ENCODE assay signal across 1 cellular context in the genomic region with DNA sequence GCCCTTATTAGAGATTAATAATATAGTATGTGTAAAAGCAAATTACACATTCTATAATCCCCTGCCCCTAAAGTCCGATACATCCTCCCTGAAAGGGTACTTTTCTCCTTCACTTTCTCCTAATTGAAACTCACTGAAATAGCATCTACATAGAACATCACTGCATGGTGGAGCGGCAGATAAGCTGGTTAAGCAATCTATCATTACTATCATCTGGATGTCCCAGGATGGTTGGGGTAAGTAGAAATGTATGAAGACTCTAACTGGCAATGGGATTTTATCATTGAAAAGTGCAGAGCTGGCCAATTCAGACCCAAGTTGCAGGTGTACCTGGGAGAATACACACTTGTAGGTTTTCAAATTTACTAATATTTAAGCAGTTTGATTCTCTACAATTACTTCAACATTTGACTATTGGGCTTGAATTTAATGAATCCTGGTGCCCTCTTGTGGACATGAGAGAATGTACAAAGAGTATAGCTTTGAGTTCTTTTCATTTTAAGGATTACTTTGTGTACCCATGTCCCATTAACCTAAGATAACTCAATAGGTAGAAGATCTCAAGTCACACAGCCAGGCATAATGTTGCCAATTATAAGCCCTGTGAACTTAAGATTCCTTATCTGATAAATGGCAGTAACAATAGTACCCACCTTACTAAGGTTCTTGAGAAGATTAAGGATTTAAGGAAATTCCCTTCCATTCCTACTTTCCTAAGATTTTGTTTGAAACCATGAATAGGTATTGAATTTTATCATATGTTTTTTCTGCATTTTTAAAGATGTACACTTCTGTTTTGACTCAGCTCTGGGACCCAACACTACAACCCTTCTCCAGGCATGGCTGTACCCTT.
TF ChIP-seq lines count a peak whose summit lies in the region.

No MANE protein-coding gene starts in this region.

TF ChIP-seq in GM23338, 12 proteins besides CTCF, POLR2A, EP300 and RAD21 (continued from another document):
- TF ChIP-seq, protein P1, sequence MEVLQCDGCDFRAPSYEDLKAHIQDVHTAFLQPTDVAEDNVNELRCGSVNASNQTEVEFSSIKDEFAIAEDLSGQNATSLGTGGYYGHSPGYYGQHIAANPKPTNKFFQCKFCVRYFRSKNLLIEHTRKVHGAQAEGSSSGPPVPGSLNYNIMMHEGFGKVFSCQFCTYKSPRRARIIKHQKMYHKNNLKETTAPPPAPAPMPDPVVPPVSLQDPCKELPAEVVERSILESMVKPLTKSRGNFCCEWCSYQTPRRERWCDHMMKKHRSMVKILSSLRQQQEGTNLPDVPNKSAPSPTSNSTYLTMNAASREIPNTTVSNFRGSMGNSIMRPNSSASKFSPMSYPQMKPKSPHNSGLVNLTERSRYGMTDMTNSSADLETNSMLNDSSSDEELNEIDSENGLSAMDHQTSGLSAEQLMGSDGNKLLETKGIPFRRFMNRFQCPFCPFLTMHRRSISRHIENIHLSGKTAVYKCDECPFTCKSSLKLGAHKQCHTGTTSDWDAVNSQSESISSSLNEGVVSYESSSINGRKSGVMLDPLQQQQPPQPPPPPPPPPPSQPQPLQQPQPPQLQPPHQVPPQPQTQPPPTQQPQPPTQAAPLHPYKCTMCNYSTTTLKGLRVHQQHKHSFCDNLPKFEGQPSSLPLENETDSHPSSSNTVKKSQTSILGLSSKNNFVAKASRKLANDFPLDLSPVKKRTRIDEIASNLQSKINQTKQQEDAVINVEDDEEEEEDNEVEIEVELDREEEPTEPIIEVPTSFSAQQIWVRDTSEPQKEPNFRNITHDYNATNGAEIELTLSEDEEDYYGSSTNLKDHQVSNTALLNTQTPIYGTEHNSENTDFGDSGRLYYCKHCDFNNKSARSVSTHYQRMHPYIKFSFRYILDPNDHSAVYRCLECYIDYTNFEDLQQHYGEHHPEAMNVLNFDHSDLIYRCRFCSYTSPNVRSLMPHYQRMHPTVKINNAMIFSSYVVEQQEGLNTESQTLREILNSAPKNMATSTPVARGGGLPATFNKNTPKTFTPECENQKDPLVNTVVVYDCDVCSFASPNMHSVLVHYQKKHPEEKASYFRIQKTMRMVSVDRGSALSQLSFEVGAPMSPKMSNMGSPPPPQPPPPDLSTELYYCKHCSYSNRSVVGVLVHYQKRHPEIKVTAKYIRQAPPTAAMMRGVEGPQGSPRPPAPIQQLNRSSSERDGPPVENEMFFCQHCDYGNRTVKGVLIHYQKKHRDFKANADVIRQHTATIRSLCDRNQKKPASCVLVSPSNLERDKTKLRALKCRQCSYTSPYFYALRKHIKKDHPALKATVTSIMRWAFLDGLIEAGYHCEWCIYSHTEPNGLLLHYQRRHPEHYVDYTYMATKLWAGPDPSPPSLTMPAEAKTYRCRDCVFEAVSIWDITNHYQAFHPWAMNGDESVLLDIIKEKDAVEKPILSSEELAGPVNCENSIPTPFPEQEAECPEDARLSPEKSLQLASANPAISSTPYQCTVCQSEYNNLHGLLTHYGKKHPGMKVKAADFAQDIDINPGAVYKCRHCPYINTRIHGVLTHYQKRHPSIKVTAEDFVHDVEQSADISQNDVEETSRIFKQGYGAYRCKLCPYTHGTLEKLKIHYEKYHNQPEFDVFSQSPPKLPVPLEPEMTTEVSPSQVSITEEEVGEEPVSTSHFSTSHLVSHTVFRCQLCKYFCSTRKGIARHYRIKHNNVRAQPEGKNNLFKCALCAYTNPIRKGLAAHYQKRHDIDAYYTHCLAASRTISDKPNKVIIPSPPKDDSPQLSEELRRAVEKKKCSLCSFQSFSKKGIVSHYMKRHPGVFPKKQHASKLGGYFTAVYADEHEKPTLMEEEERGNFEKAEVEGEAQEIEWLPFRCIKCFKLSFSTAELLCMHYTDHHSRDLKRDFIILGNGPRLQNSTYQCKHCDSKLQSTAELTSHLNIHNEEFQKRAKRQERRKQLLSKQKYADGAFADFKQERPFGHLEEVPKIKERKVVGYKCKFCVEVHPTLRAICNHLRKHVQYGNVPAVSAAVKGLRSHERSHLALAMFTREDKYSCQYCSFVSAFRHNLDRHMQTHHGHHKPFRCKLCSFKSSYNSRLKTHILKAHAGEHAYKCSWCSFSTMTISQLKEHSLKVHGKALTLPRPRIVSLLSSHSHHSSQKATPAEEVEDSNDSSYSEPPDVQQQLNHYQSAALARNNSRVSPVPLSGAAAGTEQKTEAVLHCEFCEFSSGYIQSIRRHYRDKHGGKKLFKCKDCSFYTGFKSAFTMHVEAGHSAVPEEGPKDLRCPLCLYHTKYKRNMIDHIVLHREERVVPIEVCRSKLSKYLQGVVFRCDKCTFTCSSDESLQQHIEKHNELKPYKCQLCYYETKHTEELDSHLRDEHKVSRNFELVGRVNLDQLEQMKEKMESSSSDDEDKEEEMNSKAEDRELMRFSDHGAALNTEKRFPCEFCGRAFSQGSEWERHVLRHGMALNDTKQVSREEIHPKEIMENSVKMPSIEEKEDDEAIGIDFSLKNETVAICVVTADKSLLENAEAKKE (CRISPR knock-in tag; IDR thresholded peaks at IDR 0.05): no peak
- no peak for TF ChIP-seq STAT1 (IDR thresholded peaks at IDR 0.05; ENCODE audit: unreplicated experiment)
- no peak for TF ChIP-seq EZH2phosphoT487 (IDR thresholded peaks at IDR 0.05; ENCODE audit: unreplicated experiment)
- no peak for TF ChIP-seq EZH2 (IDR thresholded peaks at IDR 0.05; ENCODE audit: low read depth, unreplicated experiment)
- TF ChIP-seq CREB1 (CRISPR knock-in tag; IDR thresholded peaks at IDR 0.05; ENCODE audit: low read depth): no peak
- TF ChIP-seq POLR2AphosphoS5 (IDR thresholded peaks at IDR 0.05; ENCODE audit: low read depth): no peak
- TF ChIP-seq JUNB (IDR thresholded peaks at IDR 0.05; ENCODE audit: unreplicated experiment): no peak
- TF ChIP-seq, protein P2, sequence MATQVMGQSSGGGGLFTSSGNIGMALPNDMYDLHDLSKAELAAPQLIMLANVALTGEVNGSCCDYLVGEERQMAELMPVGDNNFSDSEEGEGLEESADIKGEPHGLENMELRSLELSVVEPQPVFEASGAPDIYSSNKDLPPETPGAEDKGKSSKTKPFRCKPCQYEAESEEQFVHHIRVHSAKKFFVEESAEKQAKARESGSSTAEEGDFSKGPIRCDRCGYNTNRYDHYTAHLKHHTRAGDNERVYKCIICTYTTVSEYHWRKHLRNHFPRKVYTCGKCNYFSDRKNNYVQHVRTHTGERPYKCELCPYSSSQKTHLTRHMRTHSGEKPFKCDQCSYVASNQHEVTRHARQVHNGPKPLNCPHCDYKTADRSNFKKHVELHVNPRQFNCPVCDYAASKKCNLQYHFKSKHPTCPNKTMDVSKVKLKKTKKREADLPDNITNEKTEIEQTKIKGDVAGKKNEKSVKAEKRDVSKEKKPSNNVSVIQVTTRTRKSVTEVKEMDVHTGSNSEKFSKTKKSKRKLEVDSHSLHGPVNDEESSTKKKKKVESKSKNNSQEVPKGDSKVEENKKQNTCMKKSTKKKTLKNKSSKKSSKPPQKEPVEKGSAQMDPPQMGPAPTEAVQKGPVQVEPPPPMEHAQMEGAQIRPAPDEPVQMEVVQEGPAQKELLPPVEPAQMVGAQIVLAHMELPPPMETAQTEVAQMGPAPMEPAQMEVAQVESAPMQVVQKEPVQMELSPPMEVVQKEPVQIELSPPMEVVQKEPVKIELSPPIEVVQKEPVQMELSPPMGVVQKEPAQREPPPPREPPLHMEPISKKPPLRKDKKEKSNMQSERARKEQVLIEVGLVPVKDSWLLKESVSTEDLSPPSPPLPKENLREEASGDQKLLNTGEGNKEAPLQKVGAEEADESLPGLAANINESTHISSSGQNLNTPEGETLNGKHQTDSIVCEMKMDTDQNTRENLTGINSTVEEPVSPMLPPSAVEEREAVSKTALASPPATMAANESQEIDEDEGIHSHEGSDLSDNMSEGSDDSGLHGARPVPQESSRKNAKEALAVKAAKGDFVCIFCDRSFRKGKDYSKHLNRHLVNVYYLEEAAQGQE (IDR thresholded peaks at IDR 0.05; ENCODE audit: unreplicated experiment): no peak
- TF ChIP-seq NANOG (IDR thresholded peaks at IDR 0.05; ENCODE audit: borderline replicate concordance): no peak
